1 cellular context compared by ENCODE assay signal in the genomic region with DNA sequence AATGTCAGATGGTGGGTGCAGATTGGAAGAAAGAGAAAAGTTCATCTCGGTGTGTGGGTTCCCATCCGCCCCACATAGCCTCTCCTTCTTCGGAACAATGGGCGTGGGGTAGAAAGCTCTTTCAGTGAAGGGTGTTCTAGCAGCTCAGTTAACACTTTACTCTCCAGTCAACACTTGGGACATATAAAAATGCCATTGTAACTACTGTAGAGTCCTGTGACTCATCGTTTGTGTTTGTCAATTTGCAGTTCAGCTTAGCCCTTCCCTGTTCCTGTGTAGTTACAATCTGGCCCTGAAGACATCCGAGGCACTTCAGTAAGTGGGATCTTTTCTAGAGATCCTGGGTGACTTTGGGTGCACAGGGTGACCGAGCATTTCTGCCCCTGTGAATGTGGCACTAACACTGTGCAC.
TF ChIP-seq lines count a peak whose summit lies in the region.

No MANE protein-coding gene starts in this region.

TF ChIP-seq in HepG2, 621 proteins besides CTCF, POLR2A, EP300 and RAD21 (continued from another document):
- TF ChIP-seq, protein P1, sequence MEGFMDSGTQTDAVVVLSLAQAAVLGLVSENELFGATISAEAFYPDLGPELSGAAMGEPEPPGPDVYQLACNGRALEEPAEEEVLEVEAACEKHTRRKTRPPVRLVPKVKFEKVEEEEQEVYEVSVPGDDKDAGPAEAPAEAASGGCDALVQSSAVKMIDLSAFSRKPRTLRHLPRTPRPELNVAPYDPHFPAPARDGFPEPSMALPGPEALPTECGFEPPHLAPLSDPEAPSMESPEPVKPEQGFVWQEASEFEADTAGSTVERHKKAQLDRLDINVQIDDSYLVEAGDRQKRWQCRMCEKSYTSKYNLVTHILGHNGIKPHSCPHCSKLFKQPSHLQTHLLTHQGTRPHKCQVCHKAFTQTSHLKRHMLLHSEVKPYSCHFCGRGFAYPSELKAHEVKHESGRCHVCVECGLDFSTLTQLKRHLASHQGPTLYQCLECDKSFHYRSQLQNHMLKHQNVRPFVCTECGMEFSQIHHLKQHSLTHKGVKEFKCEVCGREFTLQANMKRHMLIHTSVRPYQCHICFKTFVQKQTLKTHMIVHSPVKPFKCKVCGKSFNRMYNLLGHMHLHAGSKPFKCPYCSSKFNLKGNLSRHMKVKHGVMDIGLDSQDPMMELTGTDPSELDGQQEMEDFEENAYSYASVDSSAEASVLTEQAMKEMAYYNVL (CRISPR knock-in tag; IDR thresholded peaks at IDR 0.05; ENCODE audit: borderline replicate concordance) = no peak
- TF ChIP-seq KAT2B (IDR thresholded peaks at IDR 0.05; ENCODE audit: borderline replicate concordance, low read depth, low read length) (no peak), DNMT3B (CRISPR knock-in tag; conservative IDR thresholded peaks at IDR 0.05) (0 out of 2 replicates have a peak, but pooled peaks have one; percentile 27), ZNF329 (CRISPR knock-in tag; IDR thresholded peaks at IDR 0.05; ENCODE audit: low read depth) (no peak), RBAK (CRISPR knock-in tag; IDR thresholded peaks at IDR 0.05) (no peak), HOXA9 (CRISPR knock-in tag; IDR thresholded peaks at IDR 0.05; ENCODE audit: borderline replicate concordance) (no peak), ZNF550 (CRISPR knock-in tag; IDR thresholded peaks at IDR 0.05; ENCODE audit: borderline replicate concordance) (no peak), AHR (CRISPR knock-in tag; IDR thresholded peaks at IDR 0.05) (no peak), NR1H2 (CRISPR knock-in tag; IDR thresholded peaks at IDR 0.05; ENCODE audit: borderline replicate concordance, low read depth) (no peak), FOXA1 (IDR thresholded peaks at IDR 0.05) (no peak), FOXA1 (CRISPR knock-in tag; IDR thresholded peaks at IDR 0.05) (peak; percentile 39; the same call in 1 of the 2 replicates), NFYB (CRISPR knock-in tag; IDR thresholded peaks at IDR 0.05) (no peak), HNRNPH1 (optimal IDR thresholded peaks at IDR 0.05; ENCODE audit: low read depth, low read length) (no peak)
- TF ChIP-seq, protein P2, sequence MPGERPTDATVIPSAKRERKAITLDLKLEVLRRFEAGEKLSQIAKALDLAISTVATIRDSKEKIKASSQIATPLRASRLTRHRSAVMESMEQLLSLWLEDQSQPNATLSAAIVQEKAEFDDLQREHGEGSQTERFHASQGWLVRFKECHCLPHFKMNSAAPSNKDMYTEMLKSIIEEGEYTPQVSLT (CRISPR knock-in tag; IDR thresholded peaks at IDR 0.05; ENCODE audit: borderline replicate concordance, low read depth) = no peak
- TF ChIP-seq, protein P3, sequence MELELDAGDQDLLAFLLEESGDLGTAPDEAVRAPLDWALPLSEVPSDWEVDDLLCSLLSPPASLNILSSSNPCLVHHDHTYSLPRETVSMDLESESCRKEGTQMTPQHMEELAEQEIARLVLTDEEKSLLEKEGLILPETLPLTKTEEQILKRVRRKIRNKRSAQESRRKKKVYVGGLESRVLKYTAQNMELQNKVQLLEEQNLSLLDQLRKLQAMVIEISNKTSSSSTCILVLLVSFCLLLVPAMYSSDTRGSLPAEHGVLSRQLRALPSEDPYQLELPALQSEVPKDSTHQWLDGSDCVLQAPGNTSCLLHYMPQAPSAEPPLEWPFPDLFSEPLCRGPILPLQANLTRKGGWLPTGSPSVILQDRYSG (CRISPR knock-in tag; IDR thresholded peaks at IDR 0.05) = no peak
- TF ChIP-seq, protein P4, sequence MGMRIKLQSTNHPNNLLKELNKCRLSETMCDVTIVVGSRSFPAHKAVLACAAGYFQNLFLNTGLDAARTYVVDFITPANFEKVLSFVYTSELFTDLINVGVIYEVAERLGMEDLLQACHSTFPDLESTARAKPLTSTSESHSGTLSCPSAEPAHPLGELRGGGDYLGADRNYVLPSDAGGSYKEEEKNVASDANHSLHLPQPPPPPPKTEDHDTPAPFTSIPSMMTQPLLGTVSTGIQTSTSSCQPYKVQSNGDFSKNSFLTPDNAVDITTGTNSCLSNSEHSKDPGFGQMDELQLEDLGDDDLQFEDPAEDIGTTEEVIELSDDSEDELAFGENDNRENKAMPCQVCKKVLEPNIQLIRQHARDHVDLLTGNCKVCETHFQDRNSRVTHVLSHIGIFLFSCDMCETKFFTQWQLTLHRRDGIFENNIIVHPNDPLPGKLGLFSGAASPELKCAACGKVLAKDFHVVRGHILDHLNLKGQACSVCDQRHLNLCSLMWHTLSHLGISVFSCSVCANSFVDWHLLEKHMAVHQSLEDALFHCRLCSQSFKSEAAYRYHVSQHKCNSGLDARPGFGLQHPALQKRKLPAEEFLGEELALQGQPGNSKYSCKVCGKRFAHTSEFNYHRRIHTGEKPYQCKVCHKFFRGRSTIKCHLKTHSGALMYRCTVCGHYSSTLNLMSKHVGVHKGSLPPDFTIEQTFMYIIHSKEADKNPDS (CRISPR knock-in tag; IDR thresholded peaks at IDR 0.05) = 0 out of 2 replicates have a peak, but pooled peaks have one; percentile 17
